ENCODE assay signal across 19 cellular contexts in genomic region chr17:66476014-66476413, GRCh38.
"Had no signal": no experiment of that assay in that cellular context is flagged by ENCODE, and none has a peak within 500 bp of the region (broad histone marks: within the 10 kb centered on the region; RNA-seq: fewer than 3 reads in every experiment).

No MANE protein-coding gene starts in this region.

- H3K9me3 Mint-ChIP-seq: natural killer cell had no signal

- H3K36me3 Mint-ChIP-seq: natural killer cell had no signal

- H3K27ac Mint-ChIP-seq: activated naive CD4-positive, alpha-beta T cell treated with anti-CD3 and anti-CD28 coated beads, Interleukin-2, amount 50 U/mL, for 72 hours; natural killer cell had no signal

- H3K4me3 Mint-ChIP-seq: natural killer cell had no signal

- ATAC-seq: activated CD4-positive, CD25-positive, alpha-beta regulatory T cell treated with anti-CD3 and anti-CD28 coated beads, Interleukin-2, amount 50 U/mL, for 24 hours; lower lobe of right lung; natural killer cell; stimulated activated naive CD8-positive, alpha-beta T cell treated with anti-CD3 and anti-CD28 coated beads, Interleukin-15, Interleukin-2, amounts not matched to agents 100 U/mL and 50 U/mL, for 24 hours had no signal

- DNase-seq: activated CD4-positive, alpha-beta T cell treated with anti-CD3 and anti-CD28 coated beads, Interleukin-2, amount 50 U/mL, for 48 hours; activated effector memory CD4-positive, alpha-beta T cell treated with anti-CD3 and anti-CD28 coated beads, Interleukin-2, amount 50 U/mL, for 16 hours; activated T-cell treated with anti-CD3 and anti-CD28 coated beads, Interleukin-2, amount 50 U/mL, for 48 hours; amygdala; dorsolateral prefrontal cortex; foreskin fibroblast; hippocampal formation; islet precursor cell; lower lobe of right lung; natural killer cell; posterior cingulate gyrus; stimulated activated CD4-positive, alpha-beta T cell treated with anti-CD3 and anti-CD28 coated beads, Interleukin-2, amount 100 ng/mL, for 24 hours; stimulated activated naive CD8-positive, alpha-beta T cell treated with anti-CD3 and anti-CD28 coated beads, Interleukin-15, Interleukin-2, amounts not matched to agents 100 U/mL and 50 U/mL, for 24 hours; substantia nigra; T-helper 1 cell; T1000; tibial artery had no signal
